Comparison of ENCODE assay signal across 8 cellular contexts in the genomic region with DNA sequence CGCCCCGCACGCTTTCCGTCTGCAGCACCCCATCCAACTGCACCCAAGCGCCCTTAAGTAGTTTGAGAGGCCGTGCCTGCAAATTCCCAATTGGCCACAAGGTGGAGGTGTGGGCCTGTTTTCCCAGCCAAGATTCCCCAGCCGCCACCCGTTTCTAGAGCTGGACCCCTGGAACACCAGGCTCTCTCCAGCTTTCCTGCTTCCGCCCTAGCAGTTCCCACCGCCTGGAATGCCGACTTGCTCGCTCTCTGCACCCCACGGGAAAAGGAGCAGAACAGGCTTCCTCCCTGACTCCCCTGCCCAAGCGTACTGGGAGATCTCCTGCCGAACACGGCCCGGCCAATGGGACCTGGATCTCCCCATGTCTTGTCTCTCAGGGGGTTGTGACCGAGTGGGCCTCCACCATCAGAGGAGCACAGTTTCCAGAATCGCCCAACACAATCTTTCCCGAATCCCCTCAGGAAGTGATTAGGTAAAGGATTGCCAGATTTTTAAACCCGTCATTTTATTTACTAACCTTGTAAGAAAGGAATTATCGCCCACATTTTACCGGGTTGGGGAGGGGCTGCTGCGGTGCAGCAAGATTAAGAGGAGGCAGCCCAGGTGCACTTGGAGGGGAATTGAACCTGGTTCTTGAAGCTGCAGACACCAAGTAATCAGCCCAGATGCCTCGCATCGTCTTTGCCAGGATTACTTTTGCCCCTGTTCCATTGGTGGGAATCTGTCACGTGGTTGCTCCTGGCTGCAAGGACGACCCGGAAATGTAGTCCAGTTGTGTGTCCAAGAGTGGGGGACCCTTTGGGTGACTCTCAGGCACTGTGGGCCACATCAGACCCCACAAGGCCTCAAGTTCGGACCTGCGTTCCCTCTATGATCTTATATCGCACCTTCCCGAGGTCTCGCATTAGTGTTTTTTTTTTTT. TPM values are rescaled to one million over a fixed set of nuclear protein-coding genes. Genes with fewer than 3 reads are reported as not detected.
A peak's percentile ranks its signal among the peaks of the same experiment; 100 is the strongest.
DNase-seq lines count a peak whose midpoint lies in the region; ATAC-seq and TF ChIP-seq lines count a peak whose summit lies in the region.

No MANE protein-coding gene starts in this region.

- TF ChIP-seq POLR2A in GM10847 (IDR thresholded peaks at IDR 0.05; ENCODE audit: extremely low read depth, insufficient read length): peak; percentile 38

- H3K9me3 ChIP-seq in HUES48 (ENCODE audit: control insufficient read depth, insufficient read depth, low read length) (no peaks in the 10 kb centered on the region), OCI-LY3 (ENCODE audit: insufficient read depth, low read length) (no peaks in the 10 kb centered on the region), esophagus (ENCODE audit: control insufficient read depth in 2 of 2, insufficient read depth in 1 of 2, low read depth in 1 of 2, low read length in 1 of 2) (no peaks in the 10 kb centered on the region), mucosa of rectum (ENCODE audit: control insufficient read depth in 2 of 2, low read length in 2 of 2) (no peaks in the 10 kb centered on the region)

- H4K20me1 ChIP-seq in OCI-LY3 (ENCODE audit: insufficient read depth, low read length): no peaks in the 10 kb centered on the region

- WGBS in esophagus, 2 donors: 7 to 10% methylated on average over 33 to 34 of the region's 34 CpGs

- H3K79me2 ChIP-seq in OCI-LY3 (ENCODE audit: low read length): no peaks in the 10 kb centered on the region; the same call in 1 of the 2 replicates

- H3K27ac ChIP-seq in HUES48 (ENCODE audit: low read depth, low read length) (peak overlapping the region; percentile 68), OCI-LY3 (ENCODE audit: low read length) (peak overlapping the region; percentile 57), esophagus (ENCODE audit: low read depth in 2 of 2, low read length in 1 of 2) (peak overlapping the region; percentile 65 to 83), mucosa of rectum (ENCODE audit: low read depth in 2 of 2, low read length in 2 of 2) (peak overlapping the region; percentile 74 to 86)

- peak overlapping the region; percentile 88 for H2AFZ ChIP-seq in OCI-LY3 (ENCODE audit: low read depth, low read length)

- H3K36me3 ChIP-seq in HUES48 (ENCODE audit: control insufficient read depth, insufficient read depth, low read length): no peaks in the 10 kb centered on the region
- no peaks in the 10 kb centered on the region for H3K36me3 ChIP-seq in OCI-LY3 (replicated peaks; ENCODE audit: low read depth, low read length)
- H3K36me3 ChIP-seq in esophagus (ENCODE audit: control insufficient read depth in 2 of 2, insufficient read depth in 2 of 2, low read length in 1 of 2): no peaks in the 10 kb centered on the region
- H3K36me3 ChIP-seq in mucosa of rectum (ENCODE audit: control insufficient read depth in 2 of 2, insufficient read depth in 2 of 2, low read length in 2 of 2): no peaks in the 10 kb centered on the region

- H3K9ac ChIP-seq in HUES48 (ENCODE audit: low read depth, low read length) (peak overlapping the region; percentile 63), OCI-LY3 (ENCODE audit: low read length) (peak overlapping the region; percentile 90), mucosa of rectum (ENCODE audit: low read depth in 1 of 2, low read length in 2 of 2) (peak overlapping the region; percentile 74 to 87)

- peak; percentile 83 for TF ChIP-seq CTCF in OCI-LY3 (IDR thresholded peaks at IDR 0.05; ENCODE audit: low read depth, low read length)

- H3K4me3 ChIP-seq in HUES48 (ENCODE audit: low read depth, low read length) (peak overlapping the region; percentile 76), OCI-LY3 (ENCODE audit: low read length) (peak overlapping the region; percentile 82), esophagus (ENCODE audit: low read depth in 1 of 2, low read length in 2 of 2) (peak overlapping the region; percentile 54 to 66), mucosa of rectum (ENCODE audit: low read length in 2 of 2) (peak overlapping the region; percentile 95 to 98)

- no peak for ATAC-seq in GM21515 (IDR thresholded peaks at IDR 0.05; ENCODE audit: unreplicated experiment)

- peak; percentile 87 for DNase-seq in activated T-cell treated with anti-CD3 and anti-CD28 coated beads, Interleukin-2, amount 50 U/mL, for 1 hour
- peak; percentile 90 for DNase-seq in stimulated activated CD8-positive, alpha-beta memory T cell treated with anti-CD3 and anti-CD28 coated beads, Interleukin-4, amount 100 ng/mL, for 48 hours

- no peaks in the 10 kb centered on the region for H3K27me3 ChIP-seq in HUES48 (ENCODE audit: control insufficient read depth, insufficient read depth, low read length)
- no peaks in the 10 kb centered on the region for H3K27me3 ChIP-seq in OCI-LY3 (ENCODE audit: low read depth, low read length)
- H3K27me3 ChIP-seq in esophagus (ENCODE audit: control insufficient read depth in 1 of 2, insufficient read depth in 2 of 2, low read length in 2 of 2): no peaks in the 10 kb centered on the region
- H3K27me3 ChIP-seq in mucosa of rectum (ENCODE audit: control insufficient read depth in 2 of 2, insufficient read depth in 2 of 2, low read length in 2 of 2): no peaks in the 10 kb centered on the region

- no peaks in the 10 kb centered on the region for H3K4me1 ChIP-seq in HUES48 (ENCODE audit: control insufficient read depth, insufficient read depth, low read length)
- peaks cover 32% of the 10 kb centered on the region for H3K4me1 ChIP-seq in OCI-LY3 (ENCODE audit: low read length)
- no peaks in the 10 kb centered on the region for H3K4me1 ChIP-seq in esophagus (ENCODE audit: control insufficient read depth in 2 of 2, insufficient read depth in 2 of 2, low read length in 1 of 2)
- H3K4me1 ChIP-seq in mucosa of rectum (ENCODE audit: control insufficient read depth in 2 of 2, insufficient read depth in 2 of 2, low read length in 2 of 2): peaks cover 0 to 5% of the 10 kb centered on the region in 2 donors

- H3K4me2 ChIP-seq in OCI-LY3 (ENCODE audit: low read length): peak overlapping the region; percentile 88

RNA-seq across cellular contexts. Expression of a gene that starts 3.5 kb away (rescaled TPM):
- polyA plus RNA-seq in esophagus: 1 to 10 TPM in 1 of 2 donors, under 1 TPM in 1; 0.28 to 1.5 TPM

RNA-seq across cellular contexts. Expression of a gene that starts 7.3 kb away (rescaled TPM):
- polyA plus RNA-seq in esophagus: 10 to 100 TPM; 50.3 to 55.0 TPM

RNA-seq across cellular contexts. Expression of a gene that starts 15.2 kb away (rescaled TPM):
- polyA plus RNA-seq in esophagus: 10 to 100 TPM; 27.4 to 48.3 TPM

RNA-seq across cellular contexts. Expression of a gene that starts 39.7 kb away (rescaled TPM):
- under 1 TPM; 0.45 to 0.81 TPM for polyA plus RNA-seq in esophagus

RNA-seq across cellular contexts. Expression of a gene that starts 49.8 kb away (rescaled TPM):
- under 1 TPM; 0.06 to 0.22 TPM for polyA plus RNA-seq in esophagus
